In the genomic region with DNA sequence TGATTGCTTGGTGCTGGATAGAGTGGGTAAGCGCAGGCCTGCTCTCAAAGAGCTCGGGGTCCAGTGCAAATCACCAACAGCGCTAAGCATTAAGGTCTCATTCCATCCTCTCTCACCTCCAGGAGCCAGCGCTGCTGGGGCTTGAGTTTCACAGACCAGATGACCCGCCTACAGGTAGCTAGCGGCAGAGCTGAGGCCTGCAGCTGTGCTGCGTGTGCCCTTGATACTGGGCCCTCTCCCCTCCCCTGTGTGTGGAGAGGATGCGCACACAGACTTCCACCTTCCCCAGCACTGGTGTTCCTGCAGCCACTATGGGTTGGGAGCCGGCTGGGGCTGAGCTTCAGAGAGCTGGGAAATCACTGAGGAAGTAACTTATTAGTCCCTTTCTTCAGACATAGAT, we compare ENCODE assay signal across 18 cellular contexts.
A peak's percentile ranks its signal among the peaks of the same experiment; 100 is the strongest.
DNase-seq lines count a peak whose midpoint lies in the region; ATAC-seq and TF ChIP-seq lines count a peak whose summit lies in the region.
"Had no signal": no experiment of that assay in that cellular context is flagged by ENCODE, and none has a peak within 500 bp of the region (broad histone marks: within the 10 kb centered on the region; RNA-seq: fewer than 3 reads in every experiment).

No MANE protein-coding gene starts in this region.

- H3K27me3 ChIP-seq in neuronal stem cell (ENCODE audit: control insufficient read depth in 3 of 3, insufficient read depth in 3 of 3, low read depth in 1 of 3, low read length in 3 of 3) = no peaks in the 10 kb centered on the region
- H3K27me3 ChIP-seq in thoracic aorta (replicated peaks; ENCODE audit: insufficient read depth) = no peaks in the 10 kb centered on the region

- H3K23ac ChIP-seq in neuronal stem cell (ENCODE audit: low read depth, low read length, poor library complexity) = no peak overlapping the region

- no peak overlapping the region for H2BK120ac ChIP-seq in neuronal stem cell (ENCODE audit: low read depth, low read length)

- WGBS in neuronal stem cell (ENCODE audit: extremely low coverage in 2 of 2, insufficient read length in 2 of 2, insufficient replicate concordance in 1 of 2), 2 donors = no CpG with 5 or more reads among the region's 9 CpGs

- H3K4ac ChIP-seq in neuronal stem cell (ENCODE audit: low read length) = no peak overlapping the region

- H3K9me3 Mint-ChIP-seq in brain = peaks cover 0 to 12% (median 3%) of the 10 kb centered on the region in 5 experiments
- H3K9me3 Mint-ChIP-seq: activated naive CD8-positive, alpha-beta T cell treated with anti-CD3 and anti-CD28 coated beads, Interleukin-2, amount 10 ng/mL, durations not matched to agents 7 days and 5 days had no signal

- H2AFZ ChIP-seq in neuronal stem cell (ENCODE audit: low read length) = no peak overlapping the region

- H3K18ac ChIP-seq in neuronal stem cell (ENCODE audit: low read length) = peak overlapping the region; percentile 56

- H3K36me3 ChIP-seq in neuronal stem cell (replicated peaks in 1 of 2; ENCODE audit: control insufficient read depth in 2 of 2, insufficient read depth in 2 of 2, low read length in 2 of 2) = peaks cover 0 to 3% of the 10 kb centered on the region in 2 donors
- no peaks in the 10 kb centered on the region for H3K36me3 ChIP-seq in thoracic aorta

- DNase-seq in NCI-H748 (lab: John Stamatoyannopoulos, UW; ENCODE audit: unreplicated experiment) (peak; percentile 33), NCI-H748 treated with DMSO at 0.1 percent for 48 hours (lab: John Stamatoyannopoulos, UW) (no peak), neuronal stem cell (ENCODE audit: low spot score) (no peak), thoracic aorta (ENCODE audit: low spot score) (no peak), GF-D8 (lab: John Stamatoyannopoulos, UW) (no peak), AG08396 (ENCODE audit: low spot score) (no peak), Ammon's horn (ENCODE audit: low spot score) (no peak)
- DNase-seq: activated CD4-positive, CD25-positive, alpha-beta regulatory T cell treated with anti-CD3 and anti-CD28 coated beads, Interleukin-2, amount 50 U/mL, for 72 hours; activated naive CD8-positive, alpha-beta T cell treated with anti-CD3 and anti-CD28 coated beads, Interleukin-2, amount 10 ng/mL, durations not matched to agents 7 days and 5 days; foreskin melanocyte; Karpas-422; NCI-H1105; NK-92 treated with Interleukin-12 subunit alpha and Interleukin-12 subunit beta, amount 100 ng/mL, for 24 hours; T-helper 9 cell; trophoblast cell had no signal

- no peak overlapping the region for H3K9ac ChIP-seq in neuronal stem cell (ENCODE audit: low read depth, low read length, poor library complexity)
- H3K9ac ChIP-seq: SK-N-SH had no signal

- peaks cover 6% of the 10 kb centered on the region for H3K27me3 Mint-ChIP-seq in brain

- H2BK15ac ChIP-seq in neuronal stem cell (ENCODE audit: low read length) = no peak overlapping the region

- H3K4me1 Mint-ChIP-seq in brain = peaks cover 61% of the 10 kb centered on the region
- H3K4me1 Mint-ChIP-seq: activated naive CD8-positive, alpha-beta T cell treated with anti-CD3 and anti-CD28 coated beads, Interleukin-2, amount 10 ng/mL, durations not matched to agents 7 days and 5 days had no signal

- H3K79me1 ChIP-seq in neuronal stem cell (ENCODE audit: low read depth, low read length) = no peaks in the 10 kb centered on the region

- H3K14ac ChIP-seq in neuronal stem cell (ENCODE audit: low read length) = no peak overlapping the region

- no peak overlapping the region for H3K4me3 Mint-ChIP-seq in brain
- H3K4me3 Mint-ChIP-seq: activated naive CD8-positive, alpha-beta T cell treated with anti-CD3 and anti-CD28 coated beads, Interleukin-2, amount 10 ng/mL, durations not matched to agents 7 days and 5 days had no signal

- no peak for ATAC-seq in thoracic aorta (ENCODE audit: insufficient number of reproducible peaks, low FRiP score, low read depth)

- no peak overlapping the region for H3K4me2 ChIP-seq in neuronal stem cell (ENCODE audit: insufficient read depth, low read length, poor library complexity, severe bottlenecking)
- H3K4me2 ChIP-seq: SK-N-SH had no signal

- no peak overlapping the region for H2AK5ac ChIP-seq in neuronal stem cell (ENCODE audit: low read depth, low read length)

- peak overlapping the region; percentile 4 for H4K8ac ChIP-seq in neuronal stem cell (ENCODE audit: low read depth, low read length)

- H3K4me3 ChIP-seq in neuronal stem cell (ENCODE audit: low read length in 2 of 2) (no peak overlapping the region), thoracic aorta (no peak overlapping the region)

- no peak overlapping the region for H2BK12ac ChIP-seq in neuronal stem cell (ENCODE audit: low read length)

- H3K27ac ChIP-seq in neuronal stem cell (replicated peaks; ENCODE audit: low read length) (no peak overlapping the region), thoracic aorta (peak overlapping the region; percentile 68 to 76)
- H3K27ac ChIP-seq: 22Rv1 had no signal

- no peak overlapping the region for H4K91ac ChIP-seq in neuronal stem cell (ENCODE audit: low read depth, low read length, poor library complexity)

- TF ChIP-seq CTCF in brain (conservative IDR thresholded peaks at IDR 0.05) (no peak), thoracic aorta (IDR thresholded peaks at IDR 0.05) (no peak)

- peaks cover 5 to 6% of the 10 kb centered on the region in 2 donors for H3K9me3 ChIP-seq in neuronal stem cell (replicated peaks in 1 of 2; ENCODE audit: control insufficient read depth in 2 of 2, insufficient read depth in 1 of 2, low read depth in 1 of 2, low read length in 2 of 2)
- no peaks in the 10 kb centered on the region for H3K9me3 ChIP-seq in thoracic aorta
- H3K9me3 ChIP-seq: SK-N-SH had no signal

- H3K27ac Mint-ChIP-seq in brain = peak overlapping the region in 4 of 5 experiments; percentile 91 to 99 (median 94)
- H3K27ac Mint-ChIP-seq: activated naive CD8-positive, alpha-beta T cell treated with anti-CD3 and anti-CD28 coated beads, Interleukin-2, amount 10 ng/mL, durations not matched to agents 7 days and 5 days had no signal

- H3K4me1 ChIP-seq in neuronal stem cell (ENCODE audit: control insufficient read depth in 2 of 2, insufficient read depth in 1 of 2, low read depth in 1 of 2, low read length in 2 of 2) = peaks cover 3 to 7% of the 10 kb centered on the region in 2 donors
- H3K4me1 ChIP-seq in thoracic aorta (ENCODE audit: control insufficient read depth in 1 of 2, low read depth in 2 of 2) = peaks cover 12 to 38% of the 10 kb centered on the region in 2 donors

- H2BK5ac ChIP-seq in neuronal stem cell (ENCODE audit: low read length) = no peak overlapping the region

- H3K36me3 Mint-ChIP-seq in brain = peaks cover 12% of the 10 kb centered on the region
- H3K36me3 Mint-ChIP-seq: activated naive CD8-positive, alpha-beta T cell treated with anti-CD3 and anti-CD28 coated beads, Interleukin-2, amount 10 ng/mL, durations not matched to agents 7 days and 5 days had no signal
